Comparison of ENCODE assay signal across 21 cellular contexts in genomic region chr7:94401411-94401810, GRCh38. TPM values are rescaled to one million over a fixed set of nuclear protein-coding genes. Genes with fewer than 3 reads are reported as not detected.
A peak's percentile ranks its signal among the peaks of the same experiment; 100 is the strongest.
DNase-seq lines count a peak whose midpoint lies in the region; ATAC-seq, FAIRE-seq and TF ChIP-seq lines count a peak whose summit lies in the region.
"Had no signal": no experiment of that assay in that cellular context is flagged by ENCODE, and none has a peak within 500 bp of the region (broad histone marks: within the 10 kb centered on the region; RNA-seq: fewer than 3 reads in every experiment).

No MANE protein-coding gene starts in this region.

- no peak for ATAC-seq in thoracic aorta (ENCODE audit: insufficient number of reproducible peaks, low FRiP score, low read depth)
- no peak for ATAC-seq in GM18502 (IDR thresholded peaks at IDR 0.05; ENCODE audit: poor library complexity, unreplicated experiment)
- ATAC-seq: activated CD4-positive, alpha-beta T cell treated with anti-CD3 and anti-CD28 coated beads for 36 hours; GM12878; naive thymus-derived CD4-positive, alpha-beta T cell had no signal

- FAIRE-seq in frontal cortex (lab: Jason Lieb, UNC) (peak; percentile 69), HTR-8/SVneo (lab: Jason Lieb, UNC) (no peak)
- FAIRE-seq: GM12878 had no signal

- no peak for TF ChIP-seq CTCF in cardiac fibroblast (IDR thresholded peaks at IDR 0.05; ENCODE audit: low read depth, low read length)
- no peak for TF ChIP-seq CTCF in thoracic aorta (IDR thresholded peaks at IDR 0.05)

- H3K27me3 ChIP-seq in thoracic aorta (replicated peaks; ENCODE audit: insufficient read depth) = no peaks in the 10 kb centered on the region

- peak overlapping the region; percentile 63 to 72 for H3K27ac ChIP-seq in thoracic aorta

- peaks cover 34 to 75% of the 10 kb centered on the region in 2 donors for H3K4me1 ChIP-seq in thoracic aorta (ENCODE audit: control insufficient read depth in 1 of 2, low read depth in 2 of 2)

- DNase-seq in EH (ENCODE audit: low read depth) (peak; percentile 61), cardiac fibroblast (ENCODE audit: low read depth in 2 of 2) (peak; percentile 17 to 39), frontal cortex (ENCODE audit: low spot score in 2 of 2) (no peak), thoracic aorta (ENCODE audit: low spot score) (no peak), HTR-8/SVneo (ENCODE audit: insufficient read length, low spot score) (no peak), NCI-H2171 treated with DMSO at 0.1 percent for 48 hours (lab: John Stamatoyannopoulos, UW) (no peak), retina (no peak)
- DNase-seq: activated CD4-positive, alpha-beta T cell treated with anti-CD3 and anti-CD28 coated beads for 36 hours; activated CD8-positive, alpha-beta memory T cell treated with anti-CD3 and anti-CD28 coated beads for 24 hours; activated naive CD4-positive, alpha-beta T cell treated with anti-CD3 and anti-CD28 coated beads for 36 hours; activated T-cell treated with anti-CD3 and anti-CD28 coated beads, Interleukin-2, amount 50 U/mL, for 24 hours; DMS79 treated with DMSO at 0.1 percent for 48 hours; head of caudate nucleus; naive thymus-derived CD4-positive, alpha-beta T cell; NCI-H1092; NCI-H2029; occipital lobe; SIG-M5; stimulated activated CD4-positive, alpha-beta T cell treated with anti-CD3 and anti-CD28 coated beads, Interleukin-15, amount 100 ng/mL, for 24 hours had no signal

- peak overlapping the region in 1 of 2 donors; percentile 76 for H3K4me3 ChIP-seq in cardiac fibroblast (replicated peaks in 1 of 2; ENCODE audit: low read depth in 2 of 2, low read length in 2 of 2)
- no peak overlapping the region for H3K4me3 ChIP-seq in thoracic aorta
- H3K4me3 ChIP-seq: GM12878 had no signal

- peaks cover 66% of the 10 kb centered on the region for H3K36me3 ChIP-seq in thoracic aorta

- no peaks in the 10 kb centered on the region for H3K9me3 ChIP-seq in thoracic aorta

RNA-seq across cellular contexts. Expression of gene COL1A2, which starts 6.7 kb away (rescaled TPM):
- total RNA-seq in frontal cortex (84.4 TPM), thoracic aorta (1,000 to 10,000 TPM; 1,117 to 1,356 TPM)

Comparison
In these comparisons a context has a peak if more than half of its experiments do, and no peak if none do; other contexts are left out.
1. DNase-seq: peak in EH (single experiment) and cardiac fibroblast (2 of 2); none in frontal cortex (0 of 2), thoracic aorta (single experiment), HTR-8/SVneo (single experiment), NCI-H2171 treated with DMSO at 0.1 percent for 48 hours (single experiment) and retina (single experiment).
2. RNA of gene COL1A2, which starts 6.7 kb away (total RNA-seq): 1,117 to 1,356 TPM in thoracic aorta; 84.4 TPM in frontal cortex (single experiment); every median in the first group is over 10 times any median in the second.